In the genomic region with DNA sequence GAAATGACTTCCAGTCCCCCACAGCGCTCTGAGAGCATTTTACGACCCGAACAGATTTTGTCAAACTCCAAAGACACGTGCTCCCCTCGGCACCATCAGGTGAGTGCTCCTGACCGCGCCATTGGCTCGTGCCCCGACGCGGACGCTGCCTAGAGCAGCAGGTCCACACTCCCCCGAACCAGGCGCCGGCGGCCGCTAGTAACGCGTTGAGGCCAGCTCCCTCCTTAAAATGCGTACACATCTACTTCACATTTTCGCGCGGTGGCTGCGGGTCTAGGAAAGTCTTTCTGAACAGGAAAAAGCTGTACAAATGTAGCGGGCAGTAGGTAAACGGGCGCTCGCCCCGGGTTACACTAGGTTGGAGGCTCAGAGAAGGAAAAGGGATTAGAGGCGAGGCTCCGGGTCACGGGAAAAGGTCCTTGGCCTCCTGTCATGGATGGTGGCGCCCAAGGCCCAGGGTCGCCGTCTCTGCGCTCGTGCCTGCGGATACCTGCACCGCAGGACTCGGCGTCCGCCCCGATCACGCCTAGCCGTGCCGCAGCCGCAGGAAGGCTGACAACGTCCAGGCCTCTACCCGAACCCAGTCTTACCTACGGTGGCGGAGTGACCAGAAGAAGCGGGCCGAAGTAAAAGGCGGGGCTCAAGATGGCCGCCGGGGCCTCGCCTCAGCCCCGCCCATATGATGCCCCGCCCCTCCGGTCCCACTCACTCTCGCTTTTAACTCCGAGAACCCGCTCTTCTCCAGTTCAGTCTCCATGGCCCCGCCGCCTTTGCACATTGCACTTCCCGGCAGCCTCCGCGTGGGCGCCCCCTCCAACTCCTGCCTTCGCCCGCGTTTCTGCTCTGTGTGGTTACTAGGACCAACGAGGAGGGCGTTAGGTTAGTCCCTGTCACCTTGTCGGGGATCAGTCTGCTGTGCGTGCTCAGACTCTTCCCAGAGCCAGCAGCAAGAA, we compare ENCODE assay signal across 8 cellular contexts. TPM values are rescaled to one million over a fixed set of nuclear protein-coding genes. Genes with fewer than 3 reads are reported as not detected.
DNase-seq lines count a peak whose midpoint lies in the region; ATAC-seq and TF ChIP-seq lines count a peak whose summit lies in the region.

A gene with protein sequence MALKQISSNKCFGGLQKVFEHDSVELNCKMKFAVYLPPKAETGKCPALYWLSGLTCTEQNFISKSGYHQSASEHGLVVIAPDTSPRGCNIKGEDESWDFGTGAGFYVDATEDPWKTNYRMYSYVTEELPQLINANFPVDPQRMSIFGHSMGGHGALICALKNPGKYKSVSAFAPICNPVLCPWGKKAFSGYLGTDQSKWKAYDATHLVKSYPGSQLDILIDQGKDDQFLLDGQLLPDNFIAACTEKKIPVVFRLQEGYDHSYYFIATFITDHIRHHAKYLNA (minus strand): TSS at position 647 of the 953 bp plus-strand sequence. CDS start 5,748 bp downstream, outside the sequence.

- peaks cover 14% of the 10 kb centered on the region; the same call in 1 of the 2 replicates for H3K79me2 ChIP-seq in OCI-LY7 (ENCODE audit: insufficient read depth, low read depth, low read length)

- H3K27ac ChIP-seq in HUES64 (ENCODE audit: low read depth, low read length) (peak within 1 kb of the TSS; percentile 84), OCI-LY7 (ENCODE audit: low read depth, low read length, poor library complexity, severe bottlenecking) (peak within 1 kb of the TSS; percentile 45), epithelial cell of prostate (peak within 1 kb of the TSS; percentile 56)

- BruUV-seq in OCI-LY7 (replicated peaks; lab: Mats Ljungman, UMichigan), result no TSS peak

- H3K27me3 ChIP-seq in HUES64 (ENCODE audit: insufficient read depth, low read length), result no peaks in the 10 kb centered on the region

- POLR2A ChIA-PET in OCI-LY7 (lab: Charles Lee), result interaction anchor here (0.6 to 0.8 kb wide), 2 partner anchors 12 to 850 kb away, joined by 3 read pairs; no protein-coding TSS in a partner anchor

- CTCF ChIA-PET in OCI-LY7 (lab: Charles Lee; ENCODE audit: unreplicated experiment), result no interaction called here

- 3% methylated on average over 76 of the region's 76 CpGs for WGBS in HUES64

- H3K9me3 ChIP-seq in HUES64 (ENCODE audit: insufficient read depth, low read depth, low read length) (no peaks in the 10 kb centered on the region), OCI-LY7 (ENCODE audit: low read length) (no peaks in the 10 kb centered on the region)

- H3K9me2 ChIP-seq in OCI-LY7 (ENCODE audit: insufficient read depth, low read length), result no peaks in the 10 kb centered on the region

- H3K4me2 ChIP-seq in OCI-LY7 (ENCODE audit: low read length), result peak within 1 kb of the TSS; percentile 69

- no peak for TF ChIP-seq CTCF in OCI-LY7 (conservative IDR thresholded peaks at IDR 0.05; ENCODE audit: low read length)

- peak within 1 kb of the TSS; percentile 91 for H2AFZ ChIP-seq in OCI-LY7 (ENCODE audit: low read length)

- no peaks in the 10 kb centered on the region for H4K20me1 ChIP-seq in OCI-LY7 (ENCODE audit: insufficient read depth, low read length)

- intact Hi-C loops in OCI-LY7 (cut with micrococcal nuclease; ENCODE audit: unreplicated experiment), result no loop called here

- peak; percentile 94 for ATAC-seq in GM21447 (IDR thresholded peaks at IDR 0.05; ENCODE audit: unreplicated experiment)

- peak within 1 kb of the TSS; percentile 87 for H3K9ac ChIP-seq in HUES64 (ENCODE audit: low read depth, low read length)

- H3K36me3 ChIP-seq in HUES64 (ENCODE audit: insufficient read depth, low read length) (peaks cover 7% of the 10 kb centered on the region; the same call in 1 of the 2 replicates), OCI-LY7 (ENCODE audit: insufficient read depth, low read length) (no peaks in the 10 kb centered on the region)

- DNase-seq in D341Med (ENCODE audit: low spot score) (peak; percentile 95), OCI-LY7 (ENCODE audit: low spot score) (peak; percentile 83), activated T-cell treated with anti-CD3 and anti-CD28 coated beads for 24 hours (ENCODE audit: low read depth) (peak; percentile 89), epithelial cell of prostate (ENCODE audit: low read depth, low spot score) (no peak), mucosa of gallbladder (ENCODE audit: low spot score) (peak; percentile 94)
- peak; percentile 78 to 79 for DNase-seq in stimulated activated CD8-positive, alpha-beta memory T cell treated with anti-CD3 and anti-CD28 coated beads, Interleukin-4, amount 100 ng/mL, for 4 hours (ENCODE audit: low read depth in 2 of 2, low spot score in 1 of 2)

- H3K4me1 ChIP-seq in HUES64 (ENCODE audit: insufficient read depth, low read length), result peaks cover 23% of the 10 kb centered on the region
- H3K4me1 ChIP-seq in OCI-LY7 (ENCODE audit: insufficient read depth, low read length, poor library complexity, severe bottlenecking), result peaks cover 17% of the 10 kb centered on the region

- H3K4me3 ChIP-seq in HUES64 (ENCODE audit: low read length) (peak within 1 kb of the TSS; percentile 87), OCI-LY7 (ENCODE audit: low read depth, low read length, poor library complexity, severe bottlenecking) (peak within 1 kb of the TSS; percentile 71)

RNA-seq across cellular contexts. Expression of the gene that starts here (rescaled TPM):
- 87.1 TPM for polyA plus RNA-seq in HUES64 (2013, experiment 1 of 2)
- 106 TPM for polyA plus RNA-seq in HUES64 (2013, experiment 2 of 2)
- total RNA-seq in OCI-LY7 (2014; rRNA removed; shearing (Covaris generic)), result 30.2 and 48.0 TPM in 2 replicates
- total RNA-seq in OCI-LY7 (2022) (41.6 and 44.1 TPM in 2 replicates), mucosa of gallbladder (86.8 TPM)
